Comparison of ENCODE assay signal across 2 cellular contexts in genomic region chrX:72545990-72546389, GRCh38.
TF ChIP-seq lines count a peak whose summit lies in the region.

No MANE protein-coding gene starts in this region.

TF ChIP-seq in K562, 482 proteins besides CTCF, POLR2A, EP300 and RAD21:
- no peak for TF ChIP-seq ZNF445 (CRISPR knock-in tag; IDR thresholded peaks at IDR 0.05; ENCODE audit: low read depth)
- TF ChIP-seq, protein P1, sequence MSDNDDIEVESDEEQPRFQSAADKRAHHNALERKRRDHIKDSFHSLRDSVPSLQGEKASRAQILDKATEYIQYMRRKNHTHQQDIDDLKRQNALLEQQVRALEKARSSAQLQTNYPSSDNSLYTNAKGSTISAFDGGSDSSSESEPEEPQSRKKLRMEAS (CRISPR knock-in tag; IDR thresholded peaks at IDR 0.05): no peak
- TF ChIP-seq SETDB1 (IDR thresholded peaks at IDR 0.05; ENCODE audit: low read length): no peak
- TF ChIP-seq POLR2B (IDR thresholded peaks at IDR 0.05; ENCODE audit: low read depth, partially characterized antibody): no peak
- TF ChIP-seq STAT5A (IDR thresholded peaks at IDR 0.05; ENCODE audit: borderline replicate concordance, low read length): no peak
- TF ChIP-seq ZBTB17 (CRISPR knock-in tag; IDR thresholded peaks at IDR 0.05): no peak
- TF ChIP-seq MECOM (CRISPR knock-in tag; IDR thresholded peaks at IDR 0.05): no peak
- TF ChIP-seq, protein P2, sequence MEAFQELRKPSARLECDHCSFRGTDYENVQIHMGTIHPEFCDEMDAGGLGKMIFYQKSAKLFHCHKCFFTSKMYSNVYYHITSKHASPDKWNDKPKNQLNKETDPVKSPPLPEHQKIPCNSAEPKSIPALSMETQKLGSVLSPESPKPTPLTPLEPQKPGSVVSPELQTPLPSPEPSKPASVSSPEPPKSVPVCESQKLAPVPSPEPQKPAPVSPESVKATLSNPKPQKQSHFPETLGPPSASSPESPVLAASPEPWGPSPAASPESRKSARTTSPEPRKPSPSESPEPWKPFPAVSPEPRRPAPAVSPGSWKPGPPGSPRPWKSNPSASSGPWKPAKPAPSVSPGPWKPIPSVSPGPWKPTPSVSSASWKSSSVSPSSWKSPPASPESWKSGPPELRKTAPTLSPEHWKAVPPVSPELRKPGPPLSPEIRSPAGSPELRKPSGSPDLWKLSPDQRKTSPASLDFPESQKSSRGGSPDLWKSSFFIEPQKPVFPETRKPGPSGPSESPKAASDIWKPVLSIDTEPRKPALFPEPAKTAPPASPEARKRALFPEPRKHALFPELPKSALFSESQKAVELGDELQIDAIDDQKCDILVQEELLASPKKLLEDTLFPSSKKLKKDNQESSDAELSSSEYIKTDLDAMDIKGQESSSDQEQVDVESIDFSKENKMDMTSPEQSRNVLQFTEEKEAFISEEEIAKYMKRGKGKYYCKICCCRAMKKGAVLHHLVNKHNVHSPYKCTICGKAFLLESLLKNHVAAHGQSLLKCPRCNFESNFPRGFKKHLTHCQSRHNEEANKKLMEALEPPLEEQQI (IDR thresholded peaks at IDR 0.05): no peak
- TF ChIP-seq ZNF212 (CRISPR knock-in tag; IDR thresholded peaks at IDR 0.05): no peak
- TF ChIP-seq ZBTB34 (CRISPR knock-in tag; IDR thresholded peaks at IDR 0.05): no peak
- TF ChIP-seq, protein P3, sequence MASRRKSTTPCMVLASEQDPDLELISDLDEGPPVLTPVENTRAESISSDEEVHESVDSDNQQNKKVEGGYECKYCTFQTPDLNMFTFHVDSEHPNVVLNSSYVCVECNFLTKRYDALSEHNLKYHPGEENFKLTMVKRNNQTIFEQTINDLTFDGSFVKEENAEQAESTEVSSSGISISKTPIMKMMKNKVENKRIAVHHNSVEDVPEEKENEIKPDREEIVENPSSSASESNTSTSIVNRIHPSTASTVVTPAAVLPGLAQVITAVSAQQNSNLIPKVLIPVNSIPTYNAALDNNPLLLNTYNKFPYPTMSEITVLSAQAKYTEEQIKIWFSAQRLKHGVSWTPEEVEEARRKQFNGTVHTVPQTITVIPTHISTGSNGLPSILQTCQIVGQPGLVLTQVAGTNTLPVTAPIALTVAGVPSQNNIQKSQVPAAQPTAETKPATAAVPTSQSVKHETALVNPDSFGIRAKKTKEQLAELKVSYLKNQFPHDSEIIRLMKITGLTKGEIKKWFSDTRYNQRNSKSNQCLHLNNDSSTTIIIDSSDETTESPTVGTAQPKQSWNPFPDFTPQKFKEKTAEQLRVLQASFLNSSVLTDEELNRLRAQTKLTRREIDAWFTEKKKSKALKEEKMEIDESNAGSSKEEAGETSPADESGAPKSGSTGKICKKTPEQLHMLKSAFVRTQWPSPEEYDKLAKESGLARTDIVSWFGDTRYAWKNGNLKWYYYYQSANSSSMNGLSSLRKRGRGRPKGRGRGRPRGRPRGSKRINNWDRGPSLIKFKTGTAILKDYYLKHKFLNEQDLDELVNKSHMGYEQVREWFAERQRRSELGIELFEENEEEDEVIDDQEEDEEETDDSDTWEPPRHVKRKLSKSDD (conservative IDR thresholded peaks at IDR 0.05; ENCODE audit: low read length): no peak
- no peak for TF ChIP-seq CEBPG (CRISPR knock-in tag; IDR thresholded peaks at IDR 0.05)
- no peak for TF ChIP-seq CEBPG (tag; conservative IDR thresholded peaks at IDR 0.05 in 1 of 2, IDR thresholded peaks at IDR 0.05 in 1 of 2)
- TF ChIP-seq SREBF1 (IDR thresholded peaks at IDR 0.05; ENCODE audit: borderline replicate concordance, low read depth, low read length): no peak
TF ChIP-seq in K562: peak in this region for 0.

TF ChIP-seq in HepG2, 621 proteins besides CTCF, POLR2A, EP300 and RAD21:
- TF ChIP-seq, protein P4, sequence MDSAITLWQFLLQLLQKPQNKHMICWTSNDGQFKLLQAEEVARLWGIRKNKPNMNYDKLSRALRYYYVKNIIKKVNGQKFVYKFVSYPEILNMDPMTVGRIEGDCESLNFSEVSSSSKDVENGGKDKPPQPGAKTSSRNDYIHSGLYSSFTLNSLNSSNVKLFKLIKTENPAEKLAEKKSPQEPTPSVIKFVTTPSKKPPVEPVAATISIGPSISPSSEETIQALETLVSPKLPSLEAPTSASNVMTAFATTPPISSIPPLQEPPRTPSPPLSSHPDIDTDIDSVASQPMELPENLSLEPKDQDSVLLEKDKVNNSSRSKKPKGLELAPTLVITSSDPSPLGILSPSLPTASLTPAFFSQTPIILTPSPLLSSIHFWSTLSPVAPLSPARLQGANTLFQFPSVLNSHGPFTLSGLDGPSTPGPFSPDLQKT (CRISPR knock-in tag; IDR thresholded peaks at IDR 0.05; ENCODE audit: borderline replicate concordance): no peak
- TF ChIP-seq RARA (CRISPR knock-in tag; IDR thresholded peaks at IDR 0.05) (no peak), RFX5 (IDR thresholded peaks at IDR 0.05; ENCODE audit: low read depth, low read length) (no peak), NCOR1 (IDR thresholded peaks at IDR 0.05; ENCODE audit: borderline replicate concordance, low read length) (no peak), ZNF678 (CRISPR knock-in tag; IDR thresholded peaks at IDR 0.05) (no peak), ZNF619 (CRISPR knock-in tag; IDR thresholded peaks at IDR 0.05) (no peak), SP2 (CRISPR knock-in tag; IDR thresholded peaks at IDR 0.05) (no peak), REPIN1 (CRISPR knock-in tag; IDR thresholded peaks at IDR 0.05; ENCODE audit: borderline replicate concordance, low read depth) (no peak), ZNF180 (CRISPR knock-in tag; IDR thresholded peaks at IDR 0.05; ENCODE audit: borderline replicate concordance, low read depth) (no peak), ZNF296 (CRISPR knock-in tag; conservative IDR thresholded peaks at IDR 0.05) (no peak), ATF7 (IDR thresholded peaks at IDR 0.05) (no peak), ATF7 (CRISPR knock-in tag; IDR thresholded peaks at IDR 0.05) (no peak), ZBTB26 (CRISPR knock-in tag; IDR thresholded peaks at IDR 0.05; ENCODE audit: borderline replicate concordance) (no peak), NAIF1 (CRISPR knock-in tag; IDR thresholded peaks at IDR 0.05; ENCODE audit: borderline replicate concordance) (no peak), ISX (CRISPR knock-in tag; conservative IDR thresholded peaks at IDR 0.05) (no peak), ZNF274 (CRISPR knock-in tag; IDR thresholded peaks at IDR 0.05) (no peak), CENPX (CRISPR knock-in tag; IDR thresholded peaks at IDR 0.05) (no peak), ZNF574 (CRISPR knock-in tag; IDR thresholded peaks at IDR 0.05) (no peak)
- TF ChIP-seq, protein P5, sequence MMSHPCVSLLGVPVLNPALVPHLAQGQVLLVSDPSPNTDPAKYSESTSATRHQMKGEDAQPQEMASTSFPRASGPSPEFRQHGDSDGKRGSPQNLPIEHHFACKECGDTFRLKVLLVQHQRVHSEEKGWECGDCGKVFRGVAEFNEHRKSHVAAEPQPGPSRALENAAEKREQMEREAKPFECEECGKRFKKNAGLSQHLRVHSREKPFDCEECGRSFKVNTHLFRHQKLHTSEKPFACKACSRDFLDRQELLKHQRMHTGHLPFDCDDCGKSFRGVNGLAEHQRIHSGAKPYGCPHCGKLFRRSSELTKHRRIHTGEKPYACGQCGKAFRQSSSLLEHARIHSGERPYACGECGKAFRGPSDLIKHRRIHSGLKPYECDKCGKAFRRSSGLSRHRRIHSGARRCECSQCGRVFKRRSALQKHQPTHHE (CRISPR knock-in tag; IDR thresholded peaks at IDR 0.05; ENCODE audit: borderline replicate concordance): no peak
TF ChIP-seq in HepG2: peak in this region for 0.
